Comparison of ENCODE assay signal across 25 cellular contexts in the genomic region with DNA sequence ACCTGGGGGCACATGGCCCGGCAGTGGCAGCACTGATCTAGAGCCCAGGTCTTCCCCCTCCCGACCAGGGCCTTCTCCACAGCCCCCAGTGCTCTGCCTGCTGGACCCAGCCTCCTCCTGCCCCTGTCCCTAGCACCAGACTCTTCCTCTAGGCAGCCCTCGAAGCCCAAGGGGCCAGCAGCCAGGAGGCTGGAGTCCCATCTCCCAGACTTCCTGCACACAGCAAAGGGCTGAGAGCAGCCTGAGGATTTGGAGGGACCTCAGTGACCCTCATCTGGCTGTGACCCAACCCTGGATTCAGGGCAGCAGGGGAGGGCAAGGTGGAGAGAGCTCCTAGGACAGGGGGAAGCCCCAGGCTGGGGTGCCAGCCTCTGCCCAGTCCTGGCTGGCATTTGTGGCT. TPM values are rescaled to one million over a fixed set of nuclear protein-coding genes. Genes with fewer than 3 reads are reported as not detected.
DNase-seq lines count a peak whose midpoint lies in the region; FAIRE-seq and TF ChIP-seq lines count a peak whose summit lies in the region.
"Had no signal": no experiment of that assay in that cellular context is flagged by ENCODE, and none has a peak within 500 bp of the region (broad histone marks: within the 10 kb centered on the region; RNA-seq: fewer than 3 reads in every experiment).

No MANE protein-coding gene starts in this region.

- peak; percentile 18 for DNase-seq in MCF 10A (ENCODE audit: unreplicated experiment)
- DNase-seq in breast epithelium (ENCODE audit: low spot score in 2 of 2) = no peak
- no peak for DNase-seq in RWPE1 (ENCODE audit: low spot score)
- no peak for DNase-seq in keratinocyte (ENCODE audit: low read depth, low spot score)
- DNase-seq in osteoblast (ENCODE audit: insufficient read length, low spot score, missing footprints) = peak; percentile 65
- DNase-seq in anterior cingulate cortex (lab: John Stamatoyannopoulos, UW) = no peak
- DNase-seq in stimulated activated CD4-positive, alpha-beta T cell treated with anti-CD3 and anti-CD28 coated beads, Interleukin-4, amount 100 ng/mL, for 4 hours = no peak
- DNase-seq in vagina (ENCODE audit: extremely low spot score in 2 of 2) = no peak
- DNase-seq: DMS53; GF-D8; HFFc6; Kasumi-1; MM.1S; NCI-H1048; NCI-H1436; NCI-H187 treated with DMSO at 0.1 percent for 48 hours; NCI-H510A treated with DMSO at 0.1 percent for 48 hours; NCI-H774; NK-92 treated with Interleukin-12 subunit alpha and Interleukin-12 subunit beta, amount 100 ng/mL, for 24 hours; Peyer's patch; Right ventricle myocardium superior had no signal

- H3K27ac ChIP-seq in breast epithelium (no peak overlapping the region), RWPE1 (peak overlapping the region; percentile 100), keratinocyte (ENCODE audit: control insufficient read depth, insufficient read depth, low read length) (peak overlapping the region; percentile 36), osteoblast (ENCODE audit: low read depth, low read length) (no peak overlapping the region), vagina (no peak overlapping the region)
- H3K27ac ChIP-seq: 22Rv1, Peyer's patch had no signal

- peak overlapping the region; percentile 74 for H3K27ac Mint-ChIP-seq in MCF 10A (ENCODE audit: low read depth, unreplicated experiment)
- H3K27ac Mint-ChIP-seq: HFFc6 had no signal

- H3K9me3 ChIP-seq in breast epithelium = no peaks in the 10 kb centered on the region
- H3K9me3 ChIP-seq in keratinocyte (ENCODE audit: control insufficient read depth, low read depth, low read length) = no peaks in the 10 kb centered on the region
- no peaks in the 10 kb centered on the region for H3K9me3 ChIP-seq in osteoblast (ENCODE audit: low read depth, low read length)
- no peaks in the 10 kb centered on the region for H3K9me3 ChIP-seq in vagina
- H3K9me3 ChIP-seq: Peyer's patch had no signal

- CTCF ChIA-PET in MCF 10A (lab: Yijun Ruan, JAX) = no interaction called here
- CTCF ChIA-PET in RWPE1 (lab: Yijun Ruan, JAX) = no interaction called here

- no peaks in the 10 kb centered on the region for H3K27me3 Mint-ChIP-seq in MCF 10A (ENCODE audit: insufficient read depth, unreplicated experiment)

- peak overlapping the region; percentile 16 for H3K4me2 ChIP-seq in keratinocyte (ENCODE audit: control insufficient read depth, extremely low read depth, insufficient read depth, low read depth, low read length)
- no peak overlapping the region for H3K4me2 ChIP-seq in osteoblast (ENCODE audit: insufficient read depth, low read length)

- no peak overlapping the region for H2AFZ ChIP-seq in keratinocyte (ENCODE audit: control insufficient read depth, low read length)
- H2AFZ ChIP-seq in osteoblast (ENCODE audit: low read length) = no peak overlapping the region

- TF ChIP-seq POLR2A in breast epithelium (IDR thresholded peaks at IDR 0.05) (no peak), vagina (IDR thresholded peaks at IDR 0.05) (no peak)

- peaks cover 0 to 11% of the 10 kb centered on the region in 2 donors for H3K4me1 ChIP-seq in breast epithelium
- H3K4me1 ChIP-seq in keratinocyte (ENCODE audit: control insufficient read depth, extremely low read depth, insufficient read depth, low read length) = peaks cover 59% of the 10 kb centered on the region
- H3K4me1 ChIP-seq in osteoblast (ENCODE audit: insufficient read depth, low read length) = peaks cover 24% of the 10 kb centered on the region
- H3K4me1 ChIP-seq in vagina = peaks cover 14% of the 10 kb centered on the region

- TF ChIP-seq CTCF in MCF 10A (IDR thresholded peaks at IDR 0.05; ENCODE audit: unreplicated experiment) (no peak), breast epithelium (IDR thresholded peaks at IDR 0.05) (no peak), RWPE1 (conservative IDR thresholded peaks at IDR 0.05; ENCODE audit: low read depth) (no peak), keratinocyte (optimal IDR thresholded peaks at IDR 0.05 in 1 of 3, IDR thresholded peaks at IDR 0.05 in 1 of 3, conservative IDR thresholded peaks at IDR 0.05 in 1 of 3; ENCODE audit: extremely low read depth in 1 of 3, insufficient read depth in 2 of 3, low read length in 3 of 3) (no peak), osteoblast (IDR thresholded peaks at IDR 0.05; ENCODE audit: extremely low read depth, low read depth, low read length) (no peak), vagina (IDR thresholded peaks at IDR 0.05) (no peak)

- FAIRE-seq in keratinocyte (lab: Jason Lieb, UNC) = no peak
- FAIRE-seq: D721Med, H54 had no signal

- no TSS peak for BruUV-seq in MCF 10A (replicated peaks; lab: Mats Ljungman, UMichigan)

- H3K4me3 Mint-ChIP-seq in MCF 10A (ENCODE audit: unreplicated experiment) = peak overlapping the region; percentile 48
- H3K4me3 Mint-ChIP-seq: CD14-positive monocyte, HFFc6 had no signal

- dilution Hi-C loops in keratinocyte (cut with MboI; ENCODE audit: extremely low pct_ligation_motif_present, low sequenced_read_pairs) = no loop called here

- POLR2A ChIA-PET in MCF 10A (lab: Yijun Ruan, JAX) (interaction anchor here (0.7 kb wide), 1 partner anchor 724 kb away, joined by 3 read pairs; a partner anchor contains a TSS), RWPE1 (lab: Yijun Ruan, JAX; ENCODE audit: low non-redundant PET) (interaction anchor here (0.6 kb wide), 1 partner anchor 257 kb away, joined by 3 read pairs; no protein-coding TSS in a partner anchor)

- no peak overlapping the region for H3K4me3 ChIP-seq in breast epithelium
- H3K4me3 ChIP-seq in keratinocyte (ENCODE audit: control insufficient read depth in 2 of 3, extremely low read depth in 1 of 3, insufficient read depth in 2 of 3, low read depth in 1 of 3, low read length in 3 of 3) = no peak overlapping the region
- H3K4me3 ChIP-seq in osteoblast (ENCODE audit: insufficient read depth, low read length) = no peak overlapping the region
- H3K4me3 ChIP-seq in vagina = no peak overlapping the region
- H3K4me3 ChIP-seq: Peyer's patch had no signal

- H3K9ac ChIP-seq in keratinocyte (ENCODE audit: control insufficient read depth, extremely low read depth, insufficient read depth, low read length) = no peak overlapping the region

- H4K20me1 ChIP-seq in keratinocyte (ENCODE audit: control insufficient read depth, extremely low read depth, insufficient read depth, low read length) (no peaks in the 10 kb centered on the region), osteoblast (ENCODE audit: insufficient read depth, low read length) (peaks cover 24% of the 10 kb centered on the region)

- H3K36me3 Mint-ChIP-seq in MCF 10A (ENCODE audit: insufficient read depth, unreplicated experiment) = peaks cover 42% of the 10 kb centered on the region
- H3K36me3 Mint-ChIP-seq: CD14-positive monocyte had no signal

- H3K79me2 ChIP-seq in keratinocyte (ENCODE audit: control insufficient read depth, insufficient read depth, low read length) = peaks cover 57% of the 10 kb centered on the region
- peaks cover 9% of the 10 kb centered on the region for H3K79me2 ChIP-seq in osteoblast (ENCODE audit: insufficient read depth, low read length)

- no peaks in the 10 kb centered on the region for H3K9me3 Mint-ChIP-seq in MCF 10A (ENCODE audit: unreplicated experiment)
- H3K9me3 Mint-ChIP-seq: HFFc6 had no signal

- peaks cover 37% of the 10 kb centered on the region for H3K4me1 Mint-ChIP-seq in MCF 10A (ENCODE audit: insufficient read depth, unreplicated experiment)

- no peaks in the 10 kb centered on the region for H3K9me1 ChIP-seq in keratinocyte (ENCODE audit: control insufficient read depth, extremely low read depth, insufficient read depth, low read length)

- no peaks in the 10 kb centered on the region for H3K27me3 ChIP-seq in breast epithelium
- H3K27me3 ChIP-seq in keratinocyte (ENCODE audit: control insufficient read depth, extremely low read depth, insufficient read depth, low read length) = no peaks in the 10 kb centered on the region
- no peaks in the 10 kb centered on the region for H3K27me3 ChIP-seq in osteoblast (ENCODE audit: insufficient read depth, low read length)
- H3K27me3 ChIP-seq in vagina = no peaks in the 10 kb centered on the region
- H3K27me3 ChIP-seq: Peyer's patch had no signal

- H3K36me3 ChIP-seq in breast epithelium = no peaks in the 10 kb centered on the region
- H3K36me3 ChIP-seq in keratinocyte (ENCODE audit: control insufficient read depth in 2 of 2, extremely low read depth in 1 of 2, insufficient read depth in 2 of 2, low read length in 2 of 2) = peaks cover 2 to 9% of the 10 kb centered on the region in 2 experiments
- no peaks in the 10 kb centered on the region for H3K36me3 ChIP-seq in osteoblast (ENCODE audit: insufficient read depth, low read length)
- no peaks in the 10 kb centered on the region for H3K36me3 ChIP-seq in vagina
- H3K36me3 ChIP-seq: Peyer's patch had no signal

- intact Hi-C loops in MCF 10A (cut with micrococcal nuclease) (loop anchor here (10.0 kb wide), 1 partner anchor 205 kb away; a partner anchor contains a TSS), breast epithelium (cut with DNase I; ENCODE audit: low total_unique reads) (no loop called here), vagina (cut with DNase I) (no loop called here)

RNA-seq across cellular contexts. Expression of a gene that starts 3.0 kb away (rescaled TPM):
- total RNA-seq in MCF 10A (2022) = 132 and 190 TPM in 2 replicates
- total RNA-seq in breast epithelium = 10 to 100 TPM; 27.2 to 30.5 (median 28.1) TPM
- polyA plus RNA-seq in keratinocyte = 113 to 235 TPM (median 119 TPM) in 3 replicates
- 534 TPM for polyA plus RNA-seq in keratinocyte (2011; ENCODE audit: low read depth)
- polyA plus RNA-seq in keratinocyte (2011; cell fraction: cytosol; rRNA removed) = 86.2 and 199 TPM in 2 replicates
- 50.8 and 66.9 TPM in 2 replicates for polyA plus RNA-seq in keratinocyte (2011; cell fraction: nucleus; rRNA removed)
- 156 and 276 TPM in 2 replicates for polyA plus RNA-seq in keratinocyte (2012; ENCODE audit: low replicate concordance)
- polyA minus RNA-seq in keratinocyte = 35.5 to 161 TPM (median 81.9 TPM) in 3 replicates
- polyA minus RNA-seq in keratinocyte (2011; cell fraction: cytosol; rRNA and poly(A)+ RNA removed) = 171 TPM
- polyA minus RNA-seq in keratinocyte (2011; cell fraction: nucleus; rRNA and poly(A)+ RNA removed) = 25.4 and 34.8 TPM in 2 replicates
- total RNA-seq in osteoblast = 26.8 and 27.5 TPM in 2 replicates
- total RNA-seq in vagina = 26.5 TPM
- polyA plus RNA-seq: CD14-positive monocyte had no signal

RNA-seq across cellular contexts. Expression of a gene that starts 36.7 kb away (rescaled TPM):
- total RNA-seq in MCF 10A (2022) (0.44 and 0.59 TPM in 2 replicates), breast epithelium (10 to 100 TPM in 2 of 3 donors, under 1 TPM in 1; 0.16 to 30.3 (median 10.2) TPM), osteoblast (4.0 and 4.1 TPM in 2 replicates), vagina (0.49 TPM)
- 0.05 to 0.09 TPM in 2 of 3 replicates, not detected in the other for polyA plus RNA-seq in keratinocyte
- not detected for polyA plus RNA-seq in keratinocyte (2011; ENCODE audit: low read depth)
- 0.01 and 0.02 TPM in 2 replicates for polyA plus RNA-seq in keratinocyte (2011; cell fraction: cytosol; rRNA removed)
- polyA plus RNA-seq in keratinocyte (2011; cell fraction: nucleus; rRNA removed) = 0.05 and 0.23 TPM in 2 replicates
- 0.08 and 0.16 TPM in 2 replicates for polyA plus RNA-seq in keratinocyte (2012; ENCODE audit: low replicate concordance)
- 0.03 to 0.16 TPM (median 0.13 TPM) in 3 replicates for polyA minus RNA-seq in keratinocyte
- 0.38 TPM for polyA minus RNA-seq in keratinocyte (2011; cell fraction: cytosol; rRNA and poly(A)+ RNA removed)
- 0.11 and 0.16 TPM in 2 replicates for polyA minus RNA-seq in keratinocyte (2011; cell fraction: nucleus; rRNA and poly(A)+ RNA removed)
- total RNA-seq: HFFc6 had no signal
- polyA plus RNA-seq: CD14-positive monocyte had no signal

RNA-seq across cellular contexts. Expression of a gene that starts 59.4 kb away (rescaled TPM):
- 63.8 and 64.5 TPM in 2 replicates for total RNA-seq in MCF 10A (2022)
- total RNA-seq in breast epithelium = 10 to 100 TPM; 47.0 to 64.1 (median 61.9) TPM
- 29.9 to 39.6 TPM (median 30.3 TPM) in 3 replicates for polyA plus RNA-seq in keratinocyte
- 47.9 TPM for polyA plus RNA-seq in keratinocyte (2011; ENCODE audit: low read depth)
- polyA plus RNA-seq in keratinocyte (2011; cell fraction: cytosol; rRNA removed) = 26.7 and 28.2 TPM in 2 replicates
- 90.1 and 96.7 TPM in 2 replicates for polyA plus RNA-seq in keratinocyte (2011; cell fraction: nucleus; rRNA removed)
- polyA plus RNA-seq in keratinocyte (2012; ENCODE audit: low replicate concordance) = 29.7 and 35.1 TPM in 2 replicates
- polyA minus RNA-seq in keratinocyte = 70.9 to 90.4 TPM (median 77.6 TPM) in 3 replicates
- 45.1 TPM for polyA minus RNA-seq in keratinocyte (2011; cell fraction: cytosol; rRNA and poly(A)+ RNA removed)
- polyA minus RNA-seq in keratinocyte (2011; cell fraction: nucleus; rRNA and poly(A)+ RNA removed) = 60.5 and 97.2 TPM in 2 replicates
- total RNA-seq in osteoblast = 62.5 and 65.9 TPM in 2 replicates
- 51.8 TPM for total RNA-seq in vagina

Comparison
In these comparisons a context has a peak if more than half of its experiments do, and no peak if none do; other contexts are left out.
1. DNase-seq: peak in MCF 10A (single experiment) and osteoblast (single experiment); none in breast epithelium (0 of 2), RWPE1 (single experiment), keratinocyte (single experiment), anterior cingulate cortex (0 of 58), stimulated activated CD4-positive, alpha-beta T cell treated with anti-CD3 and anti-CD28 coated beads, Interleukin-4, amount 100 ng/mL, for 4 hours (0 of 2) and vagina (0 of 2).
2. H3K27ac ChIP-seq: peak in RWPE1 (single experiment) and keratinocyte (single experiment); none in breast epithelium (0 of 2), osteoblast (single experiment) and vagina (single experiment).